In the genomic region with DNA sequence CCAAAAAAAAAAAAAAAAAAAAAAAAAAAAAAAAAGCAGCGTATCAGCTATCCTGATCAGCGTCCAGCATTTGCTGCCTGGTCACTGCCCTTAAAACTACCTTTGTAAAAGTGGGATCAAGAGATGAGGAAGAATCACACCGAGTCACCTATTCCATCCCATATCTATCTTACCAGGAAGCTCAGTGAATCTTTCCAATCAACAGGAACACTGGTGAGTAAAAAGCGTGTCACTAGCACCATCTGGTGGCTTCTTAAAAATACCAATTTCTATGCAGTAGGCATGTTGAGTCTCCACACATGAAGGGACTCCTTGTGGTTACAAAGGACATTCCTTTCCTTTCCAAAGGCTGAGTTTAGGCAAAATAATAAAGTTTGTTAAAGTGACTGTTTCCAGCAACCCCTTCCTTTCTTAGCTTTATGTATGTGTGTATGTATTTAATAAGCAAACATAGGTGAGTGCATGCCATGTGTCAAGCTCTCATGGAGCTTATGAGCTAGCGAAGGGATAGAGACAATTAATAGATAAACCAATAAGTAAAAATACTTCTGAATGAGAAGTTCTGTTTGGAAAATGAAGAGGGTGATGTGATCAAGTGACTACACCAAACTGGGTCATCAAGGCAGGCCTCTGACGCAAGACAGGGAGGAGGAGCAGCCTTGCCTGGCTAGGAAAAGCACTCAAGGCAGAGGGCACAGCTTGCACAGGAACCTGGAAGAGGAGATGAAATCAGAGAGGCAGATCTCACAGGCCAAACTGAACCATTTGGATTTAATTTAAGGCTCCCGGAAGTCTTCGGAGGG, we compare ENCODE assay signal across 9 cellular contexts. TPM values are rescaled to one million over a fixed set of nuclear protein-coding genes. Genes with fewer than 3 reads are reported as not detected.
A peak's percentile ranks its signal among the peaks of the same experiment; 100 is the strongest.
DNase-seq lines count a peak whose midpoint lies in the region; ATAC-seq, FAIRE-seq and TF ChIP-seq lines count a peak whose summit lies in the region.
"Had no signal": no experiment of that assay in that cellular context is flagged by ENCODE, and none has a peak within 500 bp of the region (broad histone marks: within the 10 kb centered on the region; RNA-seq: fewer than 3 reads in every experiment).

No MANE protein-coding gene starts in this region.

- H3K27ac Mint-ChIP-seq in CD14-positive monocyte: no peak overlapping the region
- H3K27ac Mint-ChIP-seq: naive thymus-derived CD8-positive, alpha-beta T cell had no signal

- TF ChIP-seq EP300 in GM12878 (IDR thresholded peaks at IDR 0.05; ENCODE audit: borderline replicate concordance in 1 of 2, control insufficient read depth in 1 of 2, low read depth in 2 of 2, low read length in 2 of 2): no peak

- TF ChIP-seq CTCF in CD14-positive monocyte (IDR thresholded peaks at IDR 0.05) (peak; percentile 83), GM12878 (IDR thresholded peaks at IDR 0.05 in 2 of 3, conservative IDR thresholded peaks at IDR 0.05 in 1 of 3; ENCODE audit: control insufficient read depth in 2 of 3, extremely low read depth in 1 of 3, insufficient read depth in 1 of 3, low read depth in 3 of 3, low read length in 3 of 3) (peak; percentile 65 to 79 (median 76))

- FAIRE-seq in GM12878 (lab: Jason Lieb, UNC): peak; percentile 82

- DNase-seq in CD14-positive monocyte (ENCODE audit: low spot score) (no peak), NCI-H510A (lab: John Stamatoyannopoulos, UW) (peak; percentile 17), GM12878 (ENCODE audit: low read depth, low spot score) (peak; percentile 45), iPS DF 4.7 (ENCODE audit: extremely low read depth, low spot score) (peak; percentile 44), smooth muscle cell of the brain vasculature (ENCODE audit: low read depth, low spot score) (peak; percentile 43)

- no peaks in the 10 kb centered on the region for H3K79me2 ChIP-seq in GM12878 (ENCODE audit: control insufficient read depth, insufficient read depth, low read length)

- no peak for TF ChIP-seq POLR2A in GM12878 (IDR thresholded peaks at IDR 0.05; ENCODE audit: low read depth, low read length)

- no peaks in the 10 kb centered on the region for H3K4me1 ChIP-seq in GM12878 (ENCODE audit: control insufficient read depth, insufficient read depth, low read length)

- ATAC-seq in GM18511 (IDR thresholded peaks at IDR 0.05; ENCODE audit: unreplicated experiment) (peak; percentile 76), HG03520 (IDR thresholded peaks at IDR 0.05; ENCODE audit: unreplicated experiment) (peak; percentile 48), GM12878 (peak; percentile 90)
- ATAC-seq in activated CD4-positive, CD25-positive, alpha-beta regulatory T cell treated with anti-CD3 and anti-CD28 coated beads, Interleukin-2, amount 50 U/mL, for 24 hours: no peak

- H3K4me3 Mint-ChIP-seq in CD14-positive monocyte: no peak overlapping the region

- intact Hi-C loops in CD14-positive monocyte (cut with micrococcal nuclease): loop anchor here (2.0 to 10.0 kb wide), 3 partner anchors 72 to 782 kb away; no protein-coding TSS in a partner anchor
- intact Hi-C loops in GM12878 (cut with micrococcal nuclease; ENCODE audit: unreplicated experiment): loop anchor here (1.0 to 5.0 kb wide), 3 partner anchors 72 to 784 kb away; no protein-coding TSS in a partner anchor

- TF ChIP-seq RAD21 in GM12878 (IDR thresholded peaks at IDR 0.05; ENCODE audit: insufficient read depth, low read depth, low read length): peak; percentile 78

- in situ Hi-C loops in GM12878 (cut with MboI): loop anchor here (5.0 kb wide), 1 partner anchor 69 kb away; no protein-coding TSS in a partner anchor

- no peak overlapping the region for H3K9ac ChIP-seq in GM12878 (ENCODE audit: control insufficient read depth, insufficient read depth, low read length)

- RAD21 ChIA-PET in GM12878 (lab: Charles Lee; ENCODE audit: unreplicated experiment): interaction anchor here (0.6 to 5.3 kb wide), 20 partner anchors 9 to 799 kb away, joined by 3 to 109 read pairs (median 4); no protein-coding TSS in a partner anchor

- 51% methylated on average over 8 of the region's 8 CpGs for WGBS in GM12878 (ENCODE audit: insufficient coverage, insufficient replicate concordance, low lambda C conversion rate, missing lambda C conversion rate)

- no peak overlapping the region for H3K27ac ChIP-seq in GM12878 (ENCODE audit: control insufficient read depth, insufficient read depth)

- no peak overlapping the region for H3K4me2 ChIP-seq in GM12878 (ENCODE audit: control insufficient read depth, insufficient read depth)

- peaks cover 2% of the 10 kb centered on the region for H3K4me1 Mint-ChIP-seq in CD14-positive monocyte

- SMC1A ChIA-PET in GM12878 (lab: Charles Lee; ENCODE audit: uncharacterized antibody, unreplicated experiment): interaction anchor here (0.6 to 14.9 kb wide), 20 partner anchors 9 to 929 kb away, joined by 3 to 249 read pairs (median 3); a partner anchor contains a TSS

- CTCF ChIA-PET in GM12878 (lab: Yijun Ruan, JAX): interaction anchor here (0.6 to 20.8 kb wide), 43 partner anchors 9 to 1182 kb away, joined by 3 to 480 read pairs (median 4); a partner anchor contains a TSS

- POLR2A ChIA-PET in GM12878 (lab: Charles Lee): interaction anchor here (0.6 to 1.3 kb wide), 2 partner anchors 72 to 107 kb away, joined by 3 to 5 read pairs; no protein-coding TSS in a partner anchor

- H2AFZ ChIP-seq in GM12878 (ENCODE audit: control insufficient read depth, low read depth, low read length): no peak overlapping the region

- no peaks in the 10 kb centered on the region for H3K9me3 Mint-ChIP-seq in CD14-positive monocyte
- H3K9me3 Mint-ChIP-seq: naive thymus-derived CD8-positive, alpha-beta T cell had no signal

- no peaks in the 10 kb centered on the region for H3K36me3 Mint-ChIP-seq in CD14-positive monocyte
- H3K36me3 Mint-ChIP-seq: naive thymus-derived CD8-positive, alpha-beta T cell had no signal

- BruUV-seq in GM12878 (replicated peaks; lab: Mats Ljungman, UMichigan): no TSS peak

- no peak overlapping the region for H3K4me3 ChIP-seq in GM12878

- H3K27me3 ChIP-seq in GM12878 (replicated peaks in 1 of 2; ENCODE audit: control insufficient read depth in 2 of 2, insufficient read depth in 2 of 2, low read length in 1 of 2): peaks cover 0 to 6% of the 10 kb centered on the region in 2 experiments; a peak in 1 of 4 replicates

- no peaks in the 10 kb centered on the region for H3K36me3 ChIP-seq in GM12878 (ENCODE audit: control insufficient read depth in 2 of 2, insufficient read depth in 2 of 2, low read length in 1 of 2)

- no peaks in the 10 kb centered on the region for H4K20me1 ChIP-seq in GM12878 (ENCODE audit: control insufficient read depth, insufficient read depth)

- H3K9me3 ChIP-seq in GM12878 (replicated peaks; ENCODE audit: control insufficient read depth, insufficient read depth, low read length): no peaks in the 10 kb centered on the region

- H3K27me3 Mint-ChIP-seq in CD14-positive monocyte (ENCODE audit: low read depth in 3 of 3): peaks cover 0 to 9% (median 7%) of the 10 kb centered on the region in 3 donors

TF ChIP-seq in GM12878, 131 proteins besides CTCF, POLR2A, EP300 and RAD21 (continues in another document):
- no peak for TF ChIP-seq CHD4 (IDR thresholded peaks at IDR 0.05)
- no peak for TF ChIP-seq NBN (IDR thresholded peaks at IDR 0.05)
- TF ChIP-seq TCF7 (IDR thresholded peaks at IDR 0.05; ENCODE audit: borderline replicate concordance): no peak
- no peak for TF ChIP-seq ETV6 (conservative IDR thresholded peaks at IDR 0.05 in 1 of 2, IDR thresholded peaks at IDR 0.05 in 1 of 2; ENCODE audit: borderline replicate concordance in 1 of 2, low read depth in 1 of 2)
- peak; percentile 89 for TF ChIP-seq ZNF384 (IDR thresholded peaks at IDR 0.05; ENCODE audit: borderline replicate concordance, low read depth, low read length)
- TF ChIP-seq, protein P1, sequence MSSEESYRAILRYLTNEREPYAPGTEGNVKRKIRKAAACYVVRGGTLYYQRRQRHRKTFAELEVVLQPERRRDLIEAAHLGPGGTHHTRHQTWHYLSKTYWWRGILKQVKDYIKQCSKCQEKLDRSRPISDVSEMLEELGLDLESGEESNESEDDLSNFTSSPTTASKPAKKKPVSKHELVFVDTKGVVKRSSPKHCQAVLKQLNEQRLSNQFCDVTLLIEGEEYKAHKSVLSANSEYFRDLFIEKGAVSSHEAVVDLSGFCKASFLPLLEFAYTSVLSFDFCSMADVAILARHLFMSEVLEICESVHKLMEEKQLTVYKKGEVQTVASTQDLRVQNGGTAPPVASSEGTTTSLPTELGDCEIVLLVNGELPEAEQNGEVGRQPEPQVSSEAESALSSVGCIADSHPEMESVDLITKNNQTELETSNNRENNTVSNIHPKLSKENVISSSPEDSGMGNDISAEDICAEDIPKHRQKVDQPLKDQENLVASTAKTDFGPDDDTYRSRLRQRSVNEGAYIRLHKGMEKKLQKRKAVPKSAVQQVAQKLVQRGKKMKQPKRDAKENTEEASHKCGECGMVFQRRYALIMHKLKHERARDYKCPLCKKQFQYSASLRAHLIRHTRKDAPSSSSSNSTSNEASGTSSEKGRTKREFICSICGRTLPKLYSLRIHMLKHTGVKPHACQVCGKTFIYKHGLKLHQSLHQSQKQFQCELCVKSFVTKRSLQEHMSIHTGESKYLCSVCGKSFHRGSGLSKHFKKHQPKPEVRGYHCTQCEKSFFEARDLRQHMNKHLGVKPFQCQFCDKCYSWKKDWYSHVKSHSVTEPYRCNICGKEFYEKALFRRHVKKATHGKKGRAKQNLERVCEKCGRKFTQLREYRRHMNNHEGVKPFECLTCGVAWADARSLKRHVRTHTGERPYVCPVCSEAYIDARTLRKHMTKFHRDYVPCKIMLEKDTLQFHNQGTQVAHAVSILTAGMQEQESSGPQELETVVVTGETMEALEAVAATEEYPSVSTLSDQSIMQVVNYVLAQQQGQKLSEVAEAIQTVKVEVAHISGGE (CRISPR knock-in tag; IDR thresholded peaks at IDR 0.05): no peak
- TF ChIP-seq RUNX3 (IDR thresholded peaks at IDR 0.05; ENCODE audit: low read length): peak; percentile 13; the same call in 1 of the 2 replicates

RNA-seq across cellular contexts. Expression of a gene that starts 13.9 kb away (rescaled TPM):
- not detected for polyA plus RNA-seq in CD14-positive monocyte
- total RNA-seq in GM12878 (2013; cell fraction: nucleolus; rRNA removed): not detected in 2 replicates
- total RNA-seq in GM12878 (2014; rRNA removed): not detected in 2 replicates
- not detected in 2 replicates for total RNA-seq in GM12878 (2014; rRNA removed; fragmentation: Illumina TruSeq; extraction: Trizol)
- not detected in 2 replicates for total RNA-seq in GM12878 (2021)
- polyA plus RNA-seq in GM12878 (2011; ENCODE audit: low read depth): not detected
- polyA plus RNA-seq in GM12878 (2011; rRNA removed): 0.01 TPM in 1 of 2 replicates, not detected in the other
- polyA plus RNA-seq in GM12878 (2011; cell fraction: cytosol; rRNA removed): 0.01 TPM in 1 of 2 replicates, not detected in the other
- 0.03 TPM in 1 of 2 replicates, not detected in the other for polyA plus RNA-seq in GM12878 (2011; cell fraction: nucleus; rRNA removed)
- not detected in 2 replicates for polyA plus RNA-seq in GM12878 (2012)
- not detected in 2 replicates for polyA plus RNA-seq in GM12878 (2014; fragmentation: Illumina TruSeq; extraction: Trizol)
- not detected for polyA plus RNA-seq in GM12878 (2014; fragmentation: Nextera tagmentation; extraction: Ambion mirVana)
- not detected in 2 replicates for polyA plus RNA-seq in GM12878 (2014; rRNA removed)
- polyA plus RNA-seq in GM12878 (2016; fragmentation: Nextera tagmentation; extraction: Ambion mirVana): not detected
- polyA minus RNA-seq in GM12878 (2011; rRNA and poly(A)+ RNA removed): not detected in 2 replicates
- polyA minus RNA-seq in GM12878 (2011; cell fraction: cytosol; rRNA and poly(A)+ RNA removed): not detected in 2 replicates
- not detected in 2 replicates for polyA minus RNA-seq in GM12878 (2011; cell fraction: nucleus; rRNA and poly(A)+ RNA removed)
- total RNA-seq: naive thymus-derived CD8-positive, alpha-beta T cell had no signal
- polyA plus RNA-seq: naive thymus-derived CD8-positive, alpha-beta T cell had no signal

Comparison
In these comparisons a context has a peak if more than half of its experiments do, and no peak if none do; other contexts are left out.
1. ATAC-seq: peak in GM18511 (single experiment), HG03520 (single experiment) and GM12878 (single experiment); none in activated CD4-positive, CD25-positive, alpha-beta regulatory T cell treated with anti-CD3 and anti-CD28 coated beads, Interleukin-2, amount 50 U/mL, for 24 hours (0 of 2).